Comparison of ENCODE assay signal across 31 cellular contexts in the genomic region with DNA sequence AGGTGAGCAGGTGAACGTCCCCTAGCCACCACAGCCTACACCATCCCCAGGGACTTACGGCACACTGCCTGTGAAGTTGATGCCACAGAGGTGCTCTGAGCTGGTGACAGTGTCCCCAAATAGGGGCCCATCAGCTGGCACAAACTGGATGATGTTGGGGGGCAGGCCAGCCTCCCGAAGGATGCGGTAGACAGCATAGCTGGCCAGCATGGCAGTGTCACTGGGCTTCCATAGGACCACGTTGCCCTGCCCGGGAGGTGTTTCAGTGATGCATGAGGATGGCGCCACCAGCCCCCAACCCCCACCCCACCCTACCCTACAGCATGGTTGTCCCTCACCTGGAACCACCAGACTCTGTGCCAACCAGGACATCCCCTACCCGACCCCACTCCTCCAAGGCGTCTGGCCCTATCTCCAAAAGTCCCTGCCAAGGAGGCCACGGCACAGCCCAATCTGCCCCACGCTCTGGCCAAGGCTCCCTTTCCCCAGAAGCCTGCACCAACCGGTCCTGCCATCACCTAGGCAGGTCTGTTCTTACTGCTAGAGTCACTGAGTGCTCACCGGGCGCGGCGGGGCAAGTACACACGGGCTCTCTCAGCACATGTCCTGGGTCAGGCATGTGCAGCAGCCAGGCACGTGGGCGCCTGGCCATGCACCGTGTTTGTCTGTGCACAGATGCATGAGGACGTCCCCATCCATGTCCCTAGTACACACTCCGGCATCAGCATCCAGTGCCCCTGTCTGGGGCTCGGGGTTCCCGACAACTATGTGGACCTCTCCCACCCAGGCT. TPM values are rescaled to one million over a fixed set of nuclear protein-coding genes. Genes with fewer than 3 reads are reported as not detected.
DNase-seq lines count a peak whose midpoint lies in the region; ATAC-seq, FAIRE-seq and TF ChIP-seq lines count a peak whose summit lies in the region.
"Had no signal": no experiment of that assay in that cellular context is flagged by ENCODE, and none has a peak within 500 bp of the region (broad histone marks: within the 10 kb centered on the region; RNA-seq: fewer than 3 reads in every experiment).

No MANE protein-coding gene starts in this region.

- BruUV-seq in mammary epithelial cell (replicated peaks; lab: Mats Ljungman, UMichigan), result no TSS peak
- no TSS peak for BruUV-seq in PC-3 (replicated peaks; lab: Mats Ljungman, UMichigan)
- BruUV-seq in PC-9 (replicated peaks; lab: Mats Ljungman, UMichigan), result no TSS peak

- CTCF ChIA-PET in mammary epithelial cell (lab: Charles Lee; ENCODE audit: low non-redundant PET) (interaction anchor here (0.6 kb wide), 1 partner anchor 81 kb away, joined by 3 read pairs; no protein-coding TSS in a partner anchor), PC-3 (lab: Charles Lee) (no interaction called here), PC-9 (lab: Charles Lee) (interaction anchor here (0.6 kb wide), 1 partner anchor 293 kb away, joined by 10 read pairs; no protein-coding TSS in a partner anchor)

- POLR2A ChIA-PET in PC-3 (lab: Charles Lee; ENCODE audit: unreplicated experiment), result no interaction called here
- POLR2A ChIA-PET in PC-9 (lab: Charles Lee; ENCODE audit: unreplicated experiment), result no interaction called here

- H3K36me3 ChIP-seq in mammary epithelial cell (ENCODE audit: insufficient read depth, low read length) (no peaks in the 10 kb centered on the region), breast epithelium (no peaks in the 10 kb centered on the region), kidney (ENCODE audit: control insufficient read depth in 1 of 2, insufficient read depth in 2 of 2, low read length in 2 of 2) (peaks cover 23 to 41% of the 10 kb centered on the region in 2 donors), suprapubic skin (peaks cover 7% of the 10 kb centered on the region), PC-3 (ENCODE audit: low read depth, low read length) (no peaks in the 10 kb centered on the region), PC-9 (ENCODE audit: low read depth) (no peaks in the 10 kb centered on the region)

- H3K9ac ChIP-seq in mammary epithelial cell (ENCODE audit: insufficient read depth, low read length) (no peak overlapping the region), kidney (ENCODE audit: low read length in 2 of 2) (no peak overlapping the region), PC-3 (ENCODE audit: low read length) (no peak overlapping the region)
- H3K9ac ChIP-seq: BLaER1 had no signal

- no peak for TF ChIP-seq CTCF in mammary epithelial cell (conservative IDR thresholded peaks at IDR 0.05 in 1 of 2, IDR thresholded peaks at IDR 0.05 in 1 of 2; ENCODE audit: extremely low read depth in 1 of 2, insufficient read depth in 1 of 2, low read depth in 1 of 2, low read length in 2 of 2)
- no peak for TF ChIP-seq CTCF in breast epithelium (IDR thresholded peaks at IDR 0.05)
- no peak for TF ChIP-seq CTCF in kidney (IDR thresholded peaks at IDR 0.05; ENCODE audit: borderline replicate concordance, extremely low read depth, insufficient read depth)
- TF ChIP-seq CTCF in suprapubic skin (IDR thresholded peaks at IDR 0.05), result no peak
- TF ChIP-seq CTCF in PC-3 (conservative IDR thresholded peaks at IDR 0.05; ENCODE audit: low read depth, low read length), result no peak
- TF ChIP-seq CTCF in PC-9 (conservative IDR thresholded peaks at IDR 0.05), result no peak

- no peaks in the 10 kb centered on the region for H3F3A ChIP-seq in PC-3 (ENCODE audit: low read length, unreplicated experiment)
- no peaks in the 10 kb centered on the region for H3F3A ChIP-seq in PC-9 (ENCODE audit: insufficient read depth, low read depth)

- intact Hi-C loops in mammary epithelial cell (cut with micrococcal nuclease), result no loop called here
- intact Hi-C loops in breast epithelium (cut with DNase I; ENCODE audit: low total_unique reads), result no loop called here
- intact Hi-C loops in kidney (cut with DNase I), result no loop called here
- intact Hi-C loops in PC-3 (cut with micrococcal nuclease), result no loop called here
- intact Hi-C loops in PC-9 (cut with micrococcal nuclease; ENCODE audit: unreplicated experiment), result no loop called here

- H3K9me3 ChIP-seq in mammary epithelial cell (replicated peaks; ENCODE audit: insufficient read depth, low read length) (no peaks in the 10 kb centered on the region), breast epithelium (no peaks in the 10 kb centered on the region), kidney (ENCODE audit: control insufficient read depth in 1 of 2, low read length in 2 of 2) (no peaks in the 10 kb centered on the region), suprapubic skin (no peaks in the 10 kb centered on the region), PC-3 (ENCODE audit: low read length) (no peaks in the 10 kb centered on the region), PC-9 (ENCODE audit: insufficient read depth, low read depth) (no peaks in the 10 kb centered on the region)
- H3K9me3 ChIP-seq: BLaER1 had no signal

- H4K20me1 ChIP-seq in mammary epithelial cell (ENCODE audit: insufficient read depth, low read length) (no peaks in the 10 kb centered on the region), PC-3 (ENCODE audit: low read length) (no peaks in the 10 kb centered on the region), PC-9 (ENCODE audit: insufficient read depth) (no peaks in the 10 kb centered on the region)
- H4K20me1 ChIP-seq: BLaER1 had no signal

- H3K27ac ChIP-seq in mammary epithelial cell (ENCODE audit: insufficient read depth, low read depth, low read length), result no peak overlapping the region
- no peak overlapping the region for H3K27ac ChIP-seq in breast epithelium
- no peak overlapping the region for H3K27ac ChIP-seq in epithelial cell of prostate
- peak overlapping the region in 1 of 2 donors; percentile 22 for H3K27ac ChIP-seq in kidney (ENCODE audit: low read depth in 2 of 2, low read length in 2 of 2)
- peak overlapping the region; percentile 59 for H3K27ac ChIP-seq in suprapubic skin
- no peak overlapping the region for H3K27ac ChIP-seq in PC-3 (ENCODE audit: low read length)
- no peak overlapping the region for H3K27ac ChIP-seq in PC-9
- H3K27ac ChIP-seq: BLaER1 had no signal

- peaks cover 26% of the 10 kb centered on the region for H3K4me1 ChIP-seq in mammary epithelial cell (ENCODE audit: insufficient read depth, low read length)
- H3K4me1 ChIP-seq in breast epithelium, result no peaks in the 10 kb centered on the region
- H3K4me1 ChIP-seq in kidney (ENCODE audit: control insufficient read depth in 1 of 2, insufficient read depth in 1 of 2, low read depth in 1 of 2, low read length in 2 of 2), result peaks cover 31 to 41% of the 10 kb centered on the region in 2 donors
- H3K4me1 ChIP-seq in suprapubic skin, result peaks cover 57% of the 10 kb centered on the region
- H3K4me1 ChIP-seq in PC-3 (ENCODE audit: insufficient read depth, low read length), result no peaks in the 10 kb centered on the region
- no peaks in the 10 kb centered on the region for H3K4me1 ChIP-seq in PC-9 (replicated peaks; ENCODE audit: insufficient read depth)
- H3K4me1 ChIP-seq: BLaER1 had no signal

- dilution Hi-C loops in mammary epithelial cell (cut with HindIII; ENCODE audit: low sequenced_read_pairs), result no loop called here

- no peak for ATAC-seq in PC-3
- ATAC-seq: GM23338 had no signal

- H3K9me2 ChIP-seq in PC-3 (replicated peaks; ENCODE audit: low read length), result no peaks in the 10 kb centered on the region
- no peaks in the 10 kb centered on the region for H3K9me2 ChIP-seq in PC-9 (ENCODE audit: insufficient read depth)

- no peak for FAIRE-seq in kidney (lab: Jason Lieb, UNC)
- FAIRE-seq: D721Med, GM18507, HTR-8/SVneo had no signal

- in situ Hi-C loops in mammary epithelial cell (cut with MboI; ENCODE audit: low sequenced_read_pairs in 2 of 2), result no loop called here

- H3K4me2 ChIP-seq in mammary epithelial cell (ENCODE audit: insufficient read depth, low read depth, low read length) (no peak overlapping the region), PC-3 (ENCODE audit: low read length) (no peak overlapping the region), PC-9 (no peak overlapping the region)
- H3K4me2 ChIP-seq: BLaER1, GM23338 had no signal

- H3K79me2 ChIP-seq in mammary epithelial cell (ENCODE audit: insufficient read depth, low read length), result no peaks in the 10 kb centered on the region
- H3K79me2 ChIP-seq in PC-3 (ENCODE audit: low read length), result no peaks in the 10 kb centered on the region
- no peaks in the 10 kb centered on the region for H3K79me2 ChIP-seq in PC-9 (ENCODE audit: low read depth)

- no peak for TF ChIP-seq POLR2A in breast epithelium (IDR thresholded peaks at IDR 0.05)
- TF ChIP-seq POLR2A in suprapubic skin (IDR thresholded peaks at IDR 0.05), result no peak

- H3K27me3 ChIP-seq in mammary epithelial cell (ENCODE audit: insufficient read depth, low read length) (no peaks in the 10 kb centered on the region), breast epithelium (no peaks in the 10 kb centered on the region), suprapubic skin (no peaks in the 10 kb centered on the region), PC-3 (ENCODE audit: low read length) (no peaks in the 10 kb centered on the region), PC-9 (ENCODE audit: insufficient read depth, low read depth) (no peaks in the 10 kb centered on the region)
- H3K27me3 ChIP-seq: BLaER1 had no signal

- H2AFZ ChIP-seq in mammary epithelial cell (ENCODE audit: low read depth, low read length) (no peak overlapping the region), PC-3 (ENCODE audit: low read length) (no peak overlapping the region), PC-9 (no peak overlapping the region)
- H2AFZ ChIP-seq: GM23338 had no signal

- DNase-seq in mammary epithelial cell, result peak; percentile 47
- DNase-seq in breast epithelium (ENCODE audit: low spot score in 2 of 2), result no peak
- DNase-seq in epithelial cell of prostate (ENCODE audit: low read depth, low spot score), result peak; percentile 62
- DNase-seq in kidney, result peak; percentile 90
- no peak for DNase-seq in suprapubic skin (ENCODE audit: low spot score in 2 of 2)
- no peak for DNase-seq in PC-3
- DNase-seq in PC-9, result no peak
- DNase-seq in SKM-1 treated with dmso at 0.1 percent for 144 hours (lab: John Stamatoyannopoulos, UW; ENCODE audit: unreplicated experiment), result no peak
- DNase-seq: 8988T; CD4-positive, CD25-positive, alpha-beta regulatory T cell; H9; KBM-7; MV-4-11; NCI-H1105; NCI-H1436 treated with DMSO at 0.1 percent for 48 hours; NCI-H187 treated with DMSO at 0.1 percent for 48 hours; NCI-H2171 treated with DMSO at 0.1 percent for 48 hours; NCI-H345; NCI-H510A treated with DMSO at 0.1 percent for 48 hours; RPMI8226; SHP77 had no signal

- WGBS in mammary epithelial cell (ENCODE audit: low coverage, missing lambda C conversion rate), result 75% methylated on average over 19 of the region's 24 CpGs
- 50% methylated on average over 22 of the region's 24 CpGs for WGBS in suprapubic skin

- H3K4me3 ChIP-seq in mammary epithelial cell (replicated peaks in 1 of 3; ENCODE audit: insufficient read depth in 1 of 3, low read depth in 2 of 3, low read length in 3 of 3) (no peak overlapping the region), breast epithelium (no peak overlapping the region), kidney (ENCODE audit: low read length in 2 of 2) (no peak overlapping the region), suprapubic skin (no peak overlapping the region), PC-3 (ENCODE audit: low read length) (no peak overlapping the region), PC-9 (no peak overlapping the region)
- H3K4me3 ChIP-seq: BLaER1, GM23338 had no signal

- no peak for TF ChIP-seq EP300 in suprapubic skin (IDR thresholded peaks at IDR 0.05)

RNA-seq across cellular contexts. Expression of a gene that starts 20.5 kb away (rescaled TPM):
- 10 to 100 TPM; 24.0 to 41.4 TPM for total RNA-seq in mammary epithelial cell
- 35.3 TPM for polyA plus RNA-seq in mammary epithelial cell
- polyA minus RNA-seq in mammary epithelial cell, result 24.8 TPM
- total RNA-seq in breast epithelium, result 10 to 100 TPM; 15.7 to 81.0 (median 23.7) TPM
- total RNA-seq in kidney, result 49.3 TPM
- polyA plus RNA-seq in kidney (ENCODE audit: insufficient read depth, low read depth, low replicate concordance), result 352 TPM
- total RNA-seq in suprapubic skin, result 10 to 100 TPM; 25.0 to 33.0 (median 29.6) TPM
- 18.1 and 24.9 TPM in 2 replicates for total RNA-seq in PC-3 (2014; rRNA removed)
- total RNA-seq in PC-9 (2021), result 15.0 and 19.4 TPM in 2 replicates

RNA-seq across cellular contexts. Expression of a gene that starts 22.4 kb away (rescaled TPM):
- under 1 TPM in 1 of 2 donors, not detected in 1; under 0.01 TPM for total RNA-seq in mammary epithelial cell
- not detected for polyA plus RNA-seq in mammary epithelial cell
- polyA minus RNA-seq in mammary epithelial cell, result not detected
- total RNA-seq in breast epithelium, result not detected
- not detected for total RNA-seq in kidney
- not detected for polyA plus RNA-seq in kidney (ENCODE audit: insufficient read depth, low read depth, low replicate concordance)
- total RNA-seq in suprapubic skin, result 1 to 10 TPM in 2 of 4 donors, under 1 TPM in 1, not detected in 1; 0.38 to 1.3 (median 1.2) TPM
- not detected in 2 replicates for total RNA-seq in PC-3 (2014; rRNA removed)
- total RNA-seq in PC-9 (2021), result not detected in 2 replicates
- total RNA-seq: CD4-positive, CD25-positive, alpha-beta regulatory T cell; Daoy; G401; GM23338; H9; LHCN-M2; MCF 10A; SK-MEL-5 had no signal
- polyA plus RNA-seq: CD4-positive, CD25-positive, alpha-beta regulatory T cell; GM23338 had no signal

Comparison
In these comparisons a context has a peak if more than half of its experiments do, and no peak if none do; other contexts are left out.
1. DNase-seq: peak in mammary epithelial cell (single experiment), epithelial cell of prostate (single experiment) and kidney (single experiment); none in breast epithelium (0 of 2), suprapubic skin (0 of 2), PC-3 (single experiment), PC-9 (0 of 2) and SKM-1 treated with dmso at 0.1 percent for 144 hours (single experiment).